Comparison of ENCODE assay signal across 8 cellular contexts in genomic region chr10:132458595-132459251, GRCh38.
DNase-seq lines count a peak whose midpoint lies in the region; ATAC-seq and TF ChIP-seq lines count a peak whose summit lies in the region.

No MANE protein-coding gene starts in this region.

- H3K27ac ChIP-seq in DND-41 (ENCODE audit: low read length) = no peak overlapping the region
- no peak overlapping the region for H3K27ac ChIP-seq in ascending aorta

- H3K36me3 ChIP-seq in DND-41 (ENCODE audit: insufficient read depth, low read length) = no peaks in the 10 kb centered on the region
- no peaks in the 10 kb centered on the region for H3K36me3 ChIP-seq in ascending aorta

- H3K4me2 ChIP-seq in DND-41 (ENCODE audit: insufficient read depth, low read length) = no peak overlapping the region

- intact Hi-C loops in ascending aorta (cut with DNase I) = loop anchor here (1.0 to 10.0 kb wide), 4 partner anchors 50 to 314 kb away; partner anchors contain the start of gene STK32C

- no peak overlapping the region for H3K9ac ChIP-seq in DND-41 (ENCODE audit: low read depth, low read length)

- H3K27ac Mint-ChIP-seq in T-helper 2 cell treated with Interferon-gamma antibody and Interleukin-4, amounts not matched to agents 5 μg/mL and 100 μg/mL, for 36 hours = no peak overlapping the region

- peaks cover 16% of the 10 kb centered on the region for H4K20me1 ChIP-seq in DND-41 (ENCODE audit: insufficient read depth, low read length)

- no peaks in the 10 kb centered on the region for H3K27me3 Mint-ChIP-seq in T-helper 2 cell treated with Interferon-gamma antibody and Interleukin-4, amounts not matched to agents 5 μg/mL and 100 μg/mL, for 36 hours (ENCODE audit: low read depth)

- H3K9me3 ChIP-seq in DND-41 (ENCODE audit: insufficient read depth, low read length, severe bottlenecking) (no peaks in the 10 kb centered on the region), ascending aorta (no peaks in the 10 kb centered on the region)

- no peaks in the 10 kb centered on the region for H3K79me2 ChIP-seq in DND-41 (ENCODE audit: insufficient read depth, low read length)

- H3K9me3 Mint-ChIP-seq in T-helper 2 cell treated with Interferon-gamma antibody and Interleukin-4, amounts not matched to agents 5 μg/mL and 100 μg/mL, for 36 hours = no peaks in the 10 kb centered on the region

- H3K4me3 Mint-ChIP-seq in T-helper 2 cell treated with Interferon-gamma antibody and Interleukin-4, amounts not matched to agents 5 μg/mL and 100 μg/mL, for 36 hours = no peak overlapping the region

- no peak overlapping the region for H2AFZ ChIP-seq in DND-41 (ENCODE audit: low read depth, low read length)

- H3K4me3 ChIP-seq in DND-41 (ENCODE audit: low read depth in 1 of 2, low read length in 2 of 2) (no peak overlapping the region), ascending aorta (no peak overlapping the region)

- H3K36me3 Mint-ChIP-seq in T-helper 2 cell treated with Interferon-gamma antibody and Interleukin-4, amounts not matched to agents 5 μg/mL and 100 μg/mL, for 36 hours (ENCODE audit: low read depth) = no peaks in the 10 kb centered on the region

- ATAC-seq in DND-41 (ENCODE audit: insufficient read depth, low read depth) = peak; percentile 86
- ATAC-seq in HG02678 (IDR thresholded peaks at IDR 0.05; ENCODE audit: unreplicated experiment) = peak; percentile 61

- DNase-seq in DND-41 (peak; percentile 64), ascending aorta (ENCODE audit: low spot score in 2 of 2) (no peak), iPS-NIHi7 (ENCODE audit: extremely low spot score) (peak; percentile 87), DMS153 (lab: John Stamatoyannopoulos, UW) (no peak), NCI-H2107 treated with DMSO at 0.1 percent for 48 hours (lab: John Stamatoyannopoulos, UW; ENCODE audit: unreplicated experiment) (no peak)
- DNase-seq in T-helper 2 cell treated with Interferon-gamma antibody and Interleukin-4, amounts not matched to agents 5 μg/mL and 100 μg/mL, for 36 hours (ENCODE audit: low spot score) = peak; percentile 35
- peak; percentile 78 to 80 for DNase-seq in stimulated activated CD4-positive, alpha-beta T cell treated with anti-CD3 and anti-CD28 coated beads, Interleukin-2, amount 100 ng/mL, for 24 hours

- H3K27me3 ChIP-seq in DND-41 (ENCODE audit: insufficient read depth, low read length, poor library complexity) = no peaks in the 10 kb centered on the region
- H3K27me3 ChIP-seq in ascending aorta = no peaks in the 10 kb centered on the region

- H3K4me1 Mint-ChIP-seq in T-helper 2 cell treated with Interferon-gamma antibody and Interleukin-4, amounts not matched to agents 5 μg/mL and 100 μg/mL, for 36 hours (ENCODE audit: low read depth) = no peaks in the 10 kb centered on the region

- H3K4me1 ChIP-seq in DND-41 (ENCODE audit: insufficient read depth, low read length) (no peaks in the 10 kb centered on the region), ascending aorta (peaks cover 5 to 6% of the 10 kb centered on the region in 2 donors)

- TF ChIP-seq CTCF in DND-41 (IDR thresholded peaks at IDR 0.05; ENCODE audit: borderline replicate concordance, extremely low read depth, low read length, poor library complexity, severe bottlenecking) = peak; percentile 89
- peak; percentile 93 to 99 (median 98) for TF ChIP-seq CTCF in ascending aorta (IDR thresholded peaks at IDR 0.05)

Comparison
In these comparisons a context has a peak if more than half of its experiments do, and no peak if none do; other contexts are left out.
1. DNase-seq: peak in DND-41 (single experiment), T-helper 2 cell treated with Interferon-gamma antibody and Interleukin-4, amounts not matched to agents 5 μg/mL and 100 μg/mL, for 36 hours (single experiment), iPS-NIHi7 (single experiment) and stimulated activated CD4-positive, alpha-beta T cell treated with anti-CD3 and anti-CD28 coated beads, Interleukin-2, amount 100 ng/mL, for 24 hours (2 of 2); none in ascending aorta (0 of 2), DMS153 (single experiment) and NCI-H2107 treated with DMSO at 0.1 percent for 48 hours (single experiment).